23 cellular contexts compared by ENCODE assay signal in the genomic region with DNA sequence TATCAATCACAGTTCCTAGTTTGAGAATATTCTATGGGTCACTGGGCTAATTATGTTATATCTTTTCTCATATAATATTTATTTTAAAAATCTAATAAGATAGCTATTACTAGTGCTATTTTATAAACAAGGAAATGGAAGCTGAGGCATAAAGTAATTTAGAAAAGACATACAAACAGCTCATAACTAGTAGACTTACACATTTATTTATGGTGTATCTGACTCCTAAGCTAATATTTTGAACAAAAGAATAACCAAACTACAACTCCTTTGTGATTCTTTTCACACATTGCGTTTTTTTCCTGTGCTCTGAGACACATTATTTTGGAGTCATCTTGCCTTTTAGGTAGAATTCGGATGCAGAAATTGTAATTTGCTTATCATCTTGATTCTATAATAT.
"Had no signal": no experiment of that assay in that cellular context is flagged by ENCODE, and none has a peak within 500 bp of the region (broad histone marks: within the 10 kb centered on the region; RNA-seq: fewer than 3 reads in every experiment).

No MANE protein-coding gene starts in this region.

- DNase-seq: immature natural killer cell; kidney; left ventricle myocardium inferior; mesendoderm; naive B cell; natural killer cell; nephron progenitor cell; right lobe of liver; stimulated activated CD4-positive, alpha-beta T cell treated with anti-CD3 and anti-CD28 coated beads, Interleukin-1b, Interleukin-23, amount 100 ng/mL, for 48 hours; stimulated activated CD4-positive, alpha-beta T cell treated with anti-CD3 and anti-CD28 coated beads, Interleukin-2, amount 100 ng/mL, for 48 hours; stimulated activated CD4-positive, alpha-beta T cell treated with anti-CD3 and anti-CD28 coated beads, Interleukin-4, amount 100 ng/mL, for 4 hours; stimulated activated CD8-positive, alpha-beta memory T cell treated with anti-CD3 and anti-CD28 coated beads, Interleukin-4, amount 100 ng/mL, for 48 hours; stimulated activated naive CD4-positive, alpha-beta T cell treated with Interleukin-2 at 50 U/mL for 16 hours; stimulated activated naive CD8-positive, alpha-beta T cell treated with anti-CD3 and anti-CD28 coated beads, Interleukin-15, amount 100 ng/mL, for 72 hours; uterus had no signal

- H3K27me3 ChIP-seq: neural progenitor cell, neutrophil, right atrium auricular region, right lobe of liver, suprapubic skin, tibial nerve, uterus had no signal

- H3K36me3 ChIP-seq: left ventricle myocardium inferior, neural progenitor cell, neutrophil, right atrium auricular region, right lobe of liver, suprapubic skin, tibial nerve, uterus had no signal

- H3K27ac ChIP-seq: left ventricle myocardium inferior, neural progenitor cell, neutrophil, parathyroid adenoma, right atrium auricular region, right lobe of liver, suprapubic skin, tibial nerve, uterus had no signal

- H3K4me1 ChIP-seq: left ventricle myocardium inferior, parathyroid adenoma, right atrium auricular region, right lobe of liver, suprapubic skin, tibial nerve, uterus had no signal

- H3K9me3 ChIP-seq: left ventricle myocardium inferior, neutrophil, right atrium auricular region, right lobe of liver, suprapubic skin, tibial nerve, uterus had no signal

- H3K4me3 ChIP-seq: left ventricle myocardium inferior, lung, neural progenitor cell, right atrium auricular region, right lobe of liver, smooth muscle cell, suprapubic skin, tibial nerve, uterus had no signal
